In the genomic region with DNA sequence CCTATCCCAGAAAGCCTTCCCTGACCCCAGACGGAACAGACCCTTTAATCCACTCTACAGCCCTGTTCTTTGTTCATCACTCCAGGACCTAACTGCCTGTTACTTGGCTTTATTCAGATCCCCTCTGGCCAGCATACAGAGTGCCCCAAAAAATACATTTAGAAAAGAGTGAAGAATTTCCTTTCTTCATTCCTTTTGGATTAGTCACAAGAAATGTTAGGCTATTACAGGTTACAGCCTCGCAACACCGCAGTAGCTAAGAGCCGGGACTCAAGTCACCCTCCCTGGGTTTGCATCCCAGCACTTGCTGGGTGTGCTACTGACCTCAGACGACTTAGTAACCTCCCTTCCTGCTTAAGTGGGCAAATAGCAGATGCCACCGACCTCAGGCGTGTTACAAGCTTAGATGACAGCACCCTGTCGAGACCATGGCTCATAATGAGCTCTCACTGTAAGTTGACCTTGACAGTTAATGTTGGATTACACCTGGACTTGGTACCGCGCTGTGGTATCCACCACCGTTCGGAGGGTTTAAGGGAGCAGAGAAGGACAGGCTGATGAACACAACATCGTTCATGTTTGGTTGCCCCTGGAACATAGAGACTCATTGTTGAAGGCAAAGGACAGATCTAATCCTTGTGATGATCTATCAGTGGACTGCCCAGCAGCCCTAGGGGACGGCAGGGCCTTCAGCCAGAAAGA, we compare ENCODE assay signal across 15 cellular contexts. TPM values are rescaled to one million over a fixed set of nuclear protein-coding genes. Genes with fewer than 3 reads are reported as not detected.
A peak's percentile ranks its signal among the peaks of the same experiment; 100 is the strongest.
DNase-seq lines count a peak whose midpoint lies in the region; ATAC-seq, FAIRE-seq and TF ChIP-seq lines count a peak whose summit lies in the region.
"Had no signal": no experiment of that assay in that cellular context is flagged by ENCODE, and none has a peak within 500 bp of the region (broad histone marks: within the 10 kb centered on the region; RNA-seq: fewer than 3 reads in every experiment).

No MANE protein-coding gene starts in this region.

- BruUV-seq in HepG2 (replicated peaks; lab: Mats Ljungman, UMichigan): no TSS peak

- TF ChIP-seq POLR2A in HepG2 (IDR thresholded peaks at IDR 0.05; ENCODE audit: insufficient read depth in 1 of 2, low read depth in 2 of 2, low read length in 2 of 2): peak; percentile 44 to 47; a peak in 2 of 4 replicates
- TF ChIP-seq POLR2A in right lobe of liver (IDR thresholded peaks at IDR 0.05): no peak
- no peak for TF ChIP-seq POLR2A in thyroid gland (IDR thresholded peaks at IDR 0.05)
- TF ChIP-seq POLR2A in tibial nerve (IDR thresholded peaks at IDR 0.05): no peak
- no peak for TF ChIP-seq POLR2A in ovary (IDR thresholded peaks at IDR 0.05)

- H3K27me3 Mint-ChIP-seq in brain: no peaks in the 10 kb centered on the region

- ATAC-seq in HepG2 (peak; percentile 88), right lobe of liver (no peak), left lobe of liver (no peak)

- peak; percentile 97 for FAIRE-seq in HepG2 (lab: Jason Lieb, UNC)
- FAIRE-seq: islet of Langerhans had no signal

- CTCF ChIA-PET in HepG2 (lab: Yijun Ruan, JAX; ENCODE audit: low intra/inter-chr PET ratio, low total read pairs): interaction anchor here (1.8 to 2.1 kb wide), 2 partner anchors 13 to 105 kb away, joined by 5 read pairs; no protein-coding TSS in a partner anchor

- H3K4me3 ChIP-seq in HepG2 (replicated peaks in 1 of 3; ENCODE audit: insufficient read depth in 1 of 3, low read depth in 2 of 3, low read length in 3 of 3): peak overlapping the region in 2 of 3 experiments; percentile 26 to 45; a peak in 5 of 6 replicates
- H3K4me3 ChIP-seq in right lobe of liver: no peak overlapping the region
- no peak overlapping the region for H3K4me3 ChIP-seq in thyroid gland (replicated peaks in 1 of 3)
- H3K4me3 ChIP-seq in tibial nerve: no peak overlapping the region
- no peak overlapping the region for H3K4me3 ChIP-seq in ovary
- H3K4me3 ChIP-seq: upper lobe of left lung had no signal

- H3K27ac Mint-ChIP-seq in brain: peak overlapping the region in 3 of 5 experiments; percentile 8 to 83 (median 14)

- H4K20me1 ChIP-seq in HepG2 (ENCODE audit: insufficient read depth, low read length): peaks cover 9% of the 10 kb centered on the region; the same call in 1 of the 2 replicates

- no peak for TF ChIP-seq RAD21 in HepG2 (CRISPR knock-in tag; IDR thresholded peaks at IDR 0.05)

- 4% methylated on average over 11 of the region's 14 CpGs for WGBS in HepG2 (ENCODE audit: low lambda C conversion rate)
- WGBS in right lobe of liver (ENCODE audit: insufficient coverage, low coverage, low lambda C conversion rate, missing lambda C conversion rate): 54% methylated on average over 5 of the region's 14 CpGs
- WGBS in thyroid gland, 2 donors: 78% methylated on average over 13 to 14 of the region's 14 CpGs
- WGBS in tibial nerve, 2 donors: 56 to 61% methylated on average over 14 of the region's 14 CpGs
- WGBS in ovary, 3 donors: 44 to 65% (median 51%) methylated on average over 14 of the region's 14 CpGs

- peaks cover 42% of the 10 kb centered on the region for H3K79me2 ChIP-seq in HepG2 (ENCODE audit: insufficient read depth, low read length)
- H3K79me2 ChIP-seq: parathyroid adenoma had no signal

- H3K36me3 ChIP-seq in HepG2 (replicated peaks in 1 of 2; ENCODE audit: control insufficient read depth in 1 of 2, insufficient read depth in 2 of 2, low read length in 2 of 2) (peaks cover 12 to 29% of the 10 kb centered on the region in 2 experiments), right lobe of liver (peaks cover 0 to 12% (median 4%) of the 10 kb centered on the region in 4 donors), thyroid gland (peaks cover 5 to 8% of the 10 kb centered on the region in 2 donors), tibial nerve (peaks cover 0 to 33% (median 0%) of the 10 kb centered on the region in 3 donors), ovary (no peaks in the 10 kb centered on the region)

- TF ChIP-seq EP300 in HepG2 (IDR thresholded peaks at IDR 0.05; ENCODE audit: low read depth in 2 of 2, low read length in 2 of 2) (peak in 1 of 2 experiments; percentile 64; a peak in 3 of 4 replicates), HepG2 (CRISPR knock-in tag; IDR thresholded peaks at IDR 0.05; ENCODE audit: borderline replicate concordance) (no peak; the same call in 1 of the 2 replicates), tibial nerve (IDR thresholded peaks at IDR 0.05) (no peak), ovary (IDR thresholded peaks at IDR 0.05) (no peak)

- H3K4me1 ChIP-seq in HepG2 (ENCODE audit: insufficient read depth, low read length) (peaks cover 60% of the 10 kb centered on the region), right lobe of liver (peaks cover 0 to 17% (median 3%) of the 10 kb centered on the region in 4 donors), thyroid gland (no peaks in the 10 kb centered on the region), tibial nerve (peaks cover 0 to 18% (median 2%) of the 10 kb centered on the region in 4 donors), ovary (ENCODE audit: insufficient read depth) (peaks cover 15% of the 10 kb centered on the region)
- H3K4me1 ChIP-seq: parathyroid adenoma, upper lobe of left lung had no signal

- in situ Hi-C loops in HepG2 (cut with HindIII; ENCODE audit: extremely low pct_ligation_motif_present, low pct_unique_long_range_greater_than_20kb): no loop called here

- no peak for TF ChIP-seq CTCF in HepG2 (CRISPR knock-in tag; IDR thresholded peaks at IDR 0.05)
- no peak for TF ChIP-seq CTCF in right lobe of liver (IDR thresholded peaks at IDR 0.05)
- TF ChIP-seq CTCF in brain (conservative IDR thresholded peaks at IDR 0.05): no peak
- no peak for TF ChIP-seq CTCF in thyroid gland (IDR thresholded peaks at IDR 0.05)
- no peak for TF ChIP-seq CTCF in tibial nerve (IDR thresholded peaks at IDR 0.05)
- TF ChIP-seq CTCF in ovary (IDR thresholded peaks at IDR 0.05): no peak

- peaks cover 50% of the 10 kb centered on the region for H3K36me3 Mint-ChIP-seq in brain

- POLR2A ChIA-PET in HepG2 (lab: Yijun Ruan, JAX): interaction anchor here (0.6 to 7.1 kb wide), 10 partner anchors 9 to 247 kb away, joined by 3 to 183 read pairs (median 7); partner anchors contain the start of genes GLRX5 and SYNE3

- H3K4me2 ChIP-seq in HepG2 (ENCODE audit: low read depth, low read length): peak overlapping the region; percentile 66

- peak overlapping the region; percentile 63 for H3K9ac ChIP-seq in HepG2 (ENCODE audit: insufficient read depth, low read depth, low read length)
- H3K9ac ChIP-seq: parathyroid adenoma had no signal

- H3K27ac ChIP-seq in HepG2 (ENCODE audit: extremely low read length, insufficient read depth, low read length): peak overlapping the region; percentile 90
- H3K27ac ChIP-seq in right lobe of liver: no peak overlapping the region
- no peak overlapping the region for H3K27ac ChIP-seq in thyroid gland
- no peak overlapping the region for H3K27ac ChIP-seq in tibial nerve
- no peak overlapping the region for H3K27ac ChIP-seq in ovary
- H3K27ac ChIP-seq: parathyroid adenoma, upper lobe of left lung had no signal

- H3K9me3 ChIP-seq in HepG2 (ENCODE audit: low read length): no peaks in the 10 kb centered on the region
- no peaks in the 10 kb centered on the region for H3K9me3 ChIP-seq in right lobe of liver
- no peaks in the 10 kb centered on the region for H3K9me3 ChIP-seq in thyroid gland
- H3K9me3 ChIP-seq in tibial nerve: peaks cover 0 to 4% (median 0%) of the 10 kb centered on the region in 4 donors
- H3K9me3 ChIP-seq in ovary: no peaks in the 10 kb centered on the region
- H3K9me3 ChIP-seq: upper lobe of left lung had no signal

- intact Hi-C loops in HepG2 (cut with micrococcal nuclease; ENCODE audit: unreplicated experiment): loop anchor here (1.0 kb wide), 1 partner anchor 10 kb away; no protein-coding TSS in a partner anchor
- intact Hi-C loops in right lobe of liver (cut with DNase I): no loop called here
- intact Hi-C loops in thyroid gland (cut with DNase I): no loop called here
- intact Hi-C loops in ovary (cut with DNase I): no loop called here

- DNase-seq in HepG2 (ENCODE audit: low spot score): peak; percentile 92
- no peak for DNase-seq in right lobe of liver
- peak; percentile 69 for DNase-seq in kidney glomerular epithelial cell (lab: John Stamatoyannopoulos, UW)
- DNase-seq in left lobe of liver (ENCODE audit: low spot score): no peak
- no peak for DNase-seq in thyroid gland
- no peak for DNase-seq in tibial nerve (ENCODE audit: low spot score in 2 of 2)
- DNase-seq in ovary: no peak
- DNase-seq: amygdala, erythroblast, H7, NCI-H524 treated with DMSO at 0.1 percent for 48 hours, upper lobe of left lung had no signal

- H3K27me3 ChIP-seq in HepG2 (ENCODE audit: control insufficient read depth in 1 of 2, insufficient read depth in 2 of 2, low read length in 2 of 2) (no peaks in the 10 kb centered on the region), right lobe of liver (no peaks in the 10 kb centered on the region), thyroid gland (no peaks in the 10 kb centered on the region), tibial nerve (no peaks in the 10 kb centered on the region), ovary (no peaks in the 10 kb centered on the region)
- H3K27me3 ChIP-seq: upper lobe of left lung had no signal

- no peak overlapping the region for H2AFZ ChIP-seq in HepG2 (ENCODE audit: low read length)
- H2AFZ ChIP-seq: parathyroid adenoma had no signal

- H3K9me3 Mint-ChIP-seq in brain: peaks cover 5 to 11% (median 7%) of the 10 kb centered on the region in 5 experiments

- H3K4me1 Mint-ChIP-seq in brain: peaks cover 42% of the 10 kb centered on the region

- no peak overlapping the region for H3K4me3 Mint-ChIP-seq in brain

RNA-seq across cellular contexts. Expression of gene GLRX5, which starts 12.9 kb away (rescaled TPM):
- 115 and 122 TPM in 2 replicates for total RNA-seq in HepG2 (2016; rRNA removed; fragmentation: Illumina TruSeq; extraction: Trizol)
- total RNA-seq in HepG2 (2016; cell fraction: cytosol; rRNA removed; fragmentation: Illumina TruSeq; extraction: Trizol; ENCODE audit: low read depth): 141 and 162 TPM in 2 replicates
- 99.8 and 128 TPM in 2 replicates for total RNA-seq in HepG2 (2016; cell fraction: insoluble cytoplasmic fraction; rRNA removed; fragmentation: Illumina TruSeq; extraction: Trizol)
- total RNA-seq in HepG2 (2016; cell fraction: membrane; rRNA removed; fragmentation: Illumina TruSeq; extraction: Trizol): 204 and 226 TPM in 2 replicates
- 42.6 and 50.7 TPM in 2 replicates for total RNA-seq in HepG2 (2016; cell fraction: nucleus; rRNA removed; fragmentation: Illumina TruSeq; extraction: Trizol)
- polyA plus RNA-seq in HepG2 (2011; rRNA removed): 115 and 146 TPM in 2 replicates
- 68.6 and 128 TPM in 2 replicates for polyA plus RNA-seq in HepG2 (2011; cell fraction: cytosol; rRNA removed)
- polyA plus RNA-seq in HepG2 (2011; cell fraction: nucleus; rRNA removed): 20.1 and 32.1 TPM in 2 replicates
- 136 and 145 TPM in 2 replicates for polyA plus RNA-seq in HepG2 (2012)
- polyA plus RNA-seq in HepG2 (2016; cell fraction: cytosol; fragmentation: Illumina TruSeq; extraction: Trizol; ENCODE audit: low read depth): 197 and 237 TPM in 2 replicates
- polyA plus RNA-seq in HepG2 (2016; cell fraction: insoluble cytoplasmic fraction; fragmentation: Illumina TruSeq; extraction: Trizol; ENCODE audit: low read depth): 161 and 168 TPM in 2 replicates
- polyA plus RNA-seq in HepG2 (2016; cell fraction: membrane; fragmentation: Illumina TruSeq; extraction: Trizol; ENCODE audit: low read depth): 243 and 290 TPM in 2 replicates
- polyA plus RNA-seq in HepG2 (2016; cell fraction: nucleus; fragmentation: Illumina TruSeq; extraction: Trizol; ENCODE audit: insufficient read depth, low read depth): 104 and 106 TPM in 2 replicates
- 17.9 and 35.5 TPM in 2 replicates for polyA minus RNA-seq in HepG2 (2011; rRNA and poly(A)+ RNA removed; ENCODE audit: low replicate concordance)
- 42.3 and 45.6 TPM in 2 replicates for polyA minus RNA-seq in HepG2 (2011; cell fraction: cytosol; rRNA and poly(A)+ RNA removed)
- polyA minus RNA-seq in HepG2 (2011; cell fraction: nucleus; rRNA and poly(A)+ RNA removed): 15.8 and 23.1 TPM in 2 replicates
- total RNA-seq in right lobe of liver: 10 to 100 TPM; 31.4 to 48.5 (median 40.2) TPM
- 109 TPM for polyA plus RNA-seq in brain (ENCODE audit: insufficient read depth, low read depth, low replicate concordance)
- 31.4 TPM for total RNA-seq in left lobe of liver
- 10 to 100 TPM; 33.9 to 64.1 (median 41.3) TPM for total RNA-seq in thyroid gland
- 10 to 100 TPM; 26.4 to 44.7 (median 34.6) TPM for total RNA-seq in tibial nerve
- 10 to 100 TPM; 38.0 to 49.2 (median 41.7) TPM for total RNA-seq in ovary
- 100 to 1,000 TPM in 1 of 2 donors, 10 to 100 TPM in 1; 52.6 to 105 TPM for polyA plus RNA-seq in ovary

RNA-seq across cellular contexts. Expression of gene SYNE3, which starts 31.3 kb away (rescaled TPM):
- total RNA-seq in HepG2 (2016; rRNA removed; fragmentation: Illumina TruSeq; extraction: Trizol): 7.8 and 9.0 TPM in 2 replicates
- 2.1 and 2.5 TPM in 2 replicates for total RNA-seq in HepG2 (2016; cell fraction: cytosol; rRNA removed; fragmentation: Illumina TruSeq; extraction: Trizol; ENCODE audit: low read depth)
- total RNA-seq in HepG2 (2016; cell fraction: insoluble cytoplasmic fraction; rRNA removed; fragmentation: Illumina TruSeq; extraction: Trizol): 6.6 and 8.6 TPM in 2 replicates
- total RNA-seq in HepG2 (2016; cell fraction: membrane; rRNA removed; fragmentation: Illumina TruSeq; extraction: Trizol): 2.8 and 3.5 TPM in 2 replicates
- total RNA-seq in HepG2 (2016; cell fraction: nucleus; rRNA removed; fragmentation: Illumina TruSeq; extraction: Trizol): 14.8 and 16.4 TPM in 2 replicates
- polyA plus RNA-seq in HepG2 (2011; rRNA removed): 8.0 and 9.3 TPM in 2 replicates
- polyA plus RNA-seq in HepG2 (2011; cell fraction: cytosol; rRNA removed): 3.1 and 3.2 TPM in 2 replicates
- 32.7 and 44.3 TPM in 2 replicates for polyA plus RNA-seq in HepG2 (2011; cell fraction: nucleus; rRNA removed)
- 3.7 and 4.9 TPM in 2 replicates for polyA plus RNA-seq in HepG2 (2012)
- polyA plus RNA-seq in HepG2 (2016; cell fraction: cytosol; fragmentation: Illumina TruSeq; extraction: Trizol; ENCODE audit: low read depth): 0.24 and 0.25 TPM in 2 replicates
- 2.0 and 2.7 TPM in 2 replicates for polyA plus RNA-seq in HepG2 (2016; cell fraction: insoluble cytoplasmic fraction; fragmentation: Illumina TruSeq; extraction: Trizol; ENCODE audit: low read depth)
- 0.50 and 0.55 TPM in 2 replicates for polyA plus RNA-seq in HepG2 (2016; cell fraction: membrane; fragmentation: Illumina TruSeq; extraction: Trizol; ENCODE audit: low read depth)
- 10.7 and 10.9 TPM in 2 replicates for polyA plus RNA-seq in HepG2 (2016; cell fraction: nucleus; fragmentation: Illumina TruSeq; extraction: Trizol; ENCODE audit: insufficient read depth, low read depth)
- 0.72 and 21.2 TPM in 2 replicates for polyA minus RNA-seq in HepG2 (2011; rRNA and poly(A)+ RNA removed; ENCODE audit: low replicate concordance)
- 6.8 and 8.6 TPM in 2 replicates for polyA minus RNA-seq in HepG2 (2011; cell fraction: cytosol; rRNA and poly(A)+ RNA removed)
- 43.0 and 46.7 TPM in 2 replicates for polyA minus RNA-seq in HepG2 (2011; cell fraction: nucleus; rRNA and poly(A)+ RNA removed)
- total RNA-seq in right lobe of liver: 10 to 100 TPM in 1 of 6 experiments, 1 to 10 TPM in 5; 3.7 to 11.6 (median 5.0) TPM
- 2.0 TPM for polyA plus RNA-seq in brain (ENCODE audit: insufficient read depth, low read depth, low replicate concordance)
- 13.6 TPM for total RNA-seq in left lobe of liver
- total RNA-seq in thyroid gland: 10 to 100 TPM in 3 of 4 donors, 1 to 10 TPM in 1; 9.7 to 21.9 (median 17.6) TPM
- total RNA-seq in tibial nerve: 100 to 1,000 TPM in 1 of 4 donors, 10 to 100 TPM in 3; 71.0 to 106 (median 87.5) TPM
- total RNA-seq in ovary: 10 to 100 TPM in 5 of 7 donors, 1 to 10 TPM in 2; 6.4 to 26.0 (median 14.9) TPM
- 1 to 10 TPM; 3.7 to 5.1 TPM for polyA plus RNA-seq in ovary

Comparison
In these comparisons a context has a peak if more than half of its experiments do, and no peak if none do; other contexts are left out.
1. DNase-seq: peak in HepG2 (single experiment) and kidney glomerular epithelial cell (single experiment); none in right lobe of liver (0 of 3), left lobe of liver (single experiment), thyroid gland (0 of 2), tibial nerve (0 of 2) and ovary (0 of 5).
2. H3K4me3 ChIP-seq: peak in HepG2 (2 of 3); none in right lobe of liver (0 of 3), thyroid gland (0 of 3), tibial nerve (0 of 4) and ovary (single experiment).
3. POLR2A ChIP-seq: peak in HepG2 (2 of 2); none in right lobe of liver (single experiment), thyroid gland (0 of 2), tibial nerve (0 of 2) and ovary (single experiment).